14 cellular contexts compared by ENCODE assay signal in the genomic region with DNA sequence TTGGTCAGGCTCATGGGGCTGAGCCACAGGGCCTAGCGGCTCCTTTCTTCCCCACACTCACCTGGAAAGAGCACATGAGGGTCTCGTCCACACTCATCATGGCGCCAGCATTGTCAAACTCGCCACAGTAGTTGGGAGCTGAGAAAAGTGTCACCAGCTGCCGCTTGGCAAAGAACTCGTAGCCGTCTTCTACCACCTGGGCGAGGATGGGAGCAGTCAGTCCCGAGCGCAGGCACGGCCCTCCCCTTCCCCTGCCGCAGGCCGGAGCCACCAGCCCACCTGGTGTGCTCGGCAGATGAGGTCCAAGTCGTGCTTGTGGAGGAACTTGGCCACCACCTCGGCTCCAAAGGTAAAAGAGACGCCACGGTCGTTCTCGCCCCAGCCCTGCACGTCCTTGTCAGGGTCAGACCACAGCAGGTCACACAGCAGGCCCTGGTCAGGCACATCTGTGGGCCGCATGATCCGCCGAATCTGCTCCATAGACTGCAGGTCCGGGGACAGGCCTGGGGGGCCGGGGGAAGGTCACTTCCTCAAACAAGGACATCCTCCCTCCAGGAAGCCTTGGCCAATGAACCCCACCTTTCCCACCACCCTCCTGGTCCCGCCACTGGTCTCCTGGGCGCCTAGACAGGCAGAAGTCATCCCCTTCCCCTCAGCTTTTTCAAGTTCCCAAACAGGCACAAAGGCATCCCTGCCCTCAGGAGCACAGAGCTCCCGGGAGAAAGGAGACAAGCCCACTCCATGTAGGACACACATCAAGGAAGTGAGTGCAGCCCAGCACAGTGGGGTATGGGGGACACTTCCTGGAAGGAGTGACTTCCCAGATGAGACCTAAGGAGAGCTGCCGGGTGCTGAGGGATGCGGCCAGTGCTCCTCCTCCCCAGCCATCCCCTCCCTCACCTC. TPM values are rescaled to one million over a fixed set of nuclear protein-coding genes. Genes with fewer than 3 reads are reported as not detected.
DNase-seq lines count a peak whose midpoint lies in the region; ATAC-seq and TF ChIP-seq lines count a peak whose summit lies in the region.
"Had no signal": no experiment of that assay in that cellular context is flagged by ENCODE, and none has a peak within 500 bp of the region (broad histone marks: within the 10 kb centered on the region; RNA-seq: fewer than 3 reads in every experiment).

No MANE protein-coding gene starts in this region.

- ATAC-seq in activated T-cell treated with anti-CD3 and anti-CD28 coated beads, Interleukin-2, amount 50 U/mL, for 4 hours: no peak
- ATAC-seq in T-cell (replicated peaks in 1 of 4) (no peak), GM19023 (IDR thresholded peaks at IDR 0.05; ENCODE audit: unreplicated experiment) (no peak)
- ATAC-seq: heart left ventricle had no signal

- no peaks in the 10 kb centered on the region for H3K9me3 ChIP-seq in fibroblast of lung (ENCODE audit: control insufficient read depth, insufficient read depth, low read depth, low read length)
- H3K9me3 ChIP-seq in spleen: no peaks in the 10 kb centered on the region
- H3K9me3 ChIP-seq: heart left ventricle, Peyer's patch had no signal

- H3K27me3 ChIP-seq in fibroblast of lung (ENCODE audit: control insufficient read depth, insufficient read depth, low read length) (no peaks in the 10 kb centered on the region), spleen (replicated peaks in 1 of 7) (no peaks in the 10 kb centered on the region)
- H3K27me3 ChIP-seq: heart left ventricle, Peyer's patch had no signal

- POLR2A ChIA-PET in T-cell (lab: Charles Lee): no interaction called here

- no peak overlapping the region for H2AFZ ChIP-seq in fibroblast of lung (ENCODE audit: low read length)

- no peaks in the 10 kb centered on the region for H3K9me3 Mint-ChIP-seq in activated T-cell treated with anti-CD3 and anti-CD28 coated beads, Interleukin-2, amount 50 U/mL, for 4 hours
- H3K9me3 Mint-ChIP-seq in T-cell: no peaks in the 10 kb centered on the region

- H3K36me3 ChIP-seq in fibroblast of lung (ENCODE audit: control insufficient read depth, insufficient read depth, low read length) (peaks cover 20% of the 10 kb centered on the region), spleen (peaks cover 0 to 69% (median 51%) of the 10 kb centered on the region in 6 donors)

- H3K4me2 ChIP-seq in fibroblast of lung (ENCODE audit: extremely low read depth, insufficient read depth, low read length): peak overlapping the region; percentile 8

- DNase-seq in activated T-cell treated with anti-CD3 and anti-CD28 coated beads, Interleukin-2, amount 50 U/mL, for 4 hours: no peak
- DNase-seq in activated T-cell treated with anti-CD3 and anti-CD28 coated beads for 4 hours: no peak
- no peak for DNase-seq in T-cell
- DNase-seq in fibroblast of lung (ENCODE audit: low read depth in 2 of 2): no peak
- peak; percentile 80 for DNase-seq in spleen
- DNase-seq in SIG-M5 (lab: John Stamatoyannopoulos, UW): no peak
- no peak for DNase-seq in EL
- DNase-seq: NCI-H226; stimulated activated CD4-positive, alpha-beta T cell treated with anti-CD3 and anti-CD28 coated beads, Interleukin-15, amount 100 ng/mL, for 24 hours; T-helper 9 cell had no signal

- H3K4me3 Mint-ChIP-seq in activated T-cell treated with anti-CD3 and anti-CD28 coated beads, Interleukin-2, amount 50 U/mL, for 4 hours: peak overlapping the region; percentile 16
- peak overlapping the region; percentile 31 to 97 (median 83) for H3K4me3 Mint-ChIP-seq in T-cell

- TF ChIP-seq CTCF in fibroblast of lung (conservative IDR thresholded peaks at IDR 0.05 in 1 of 2, IDR thresholded peaks at IDR 0.05 in 1 of 2; ENCODE audit: low read depth in 1 of 2, low read length in 2 of 2) (no peak), spleen (IDR thresholded peaks at IDR 0.05 in 8 of 11, conservative IDR thresholded peaks at IDR 0.05 in 3 of 11) (no peak)

- peak overlapping the region in 1 of 2 donors; percentile 48 for H3K27ac Mint-ChIP-seq in T-cell

- H3K4me1 ChIP-seq in fibroblast of lung (ENCODE audit: control insufficient read depth, extremely low read depth, insufficient read depth, low read length) (peaks cover 6% of the 10 kb centered on the region), spleen (peaks cover 42 to 90% (median 68%) of the 10 kb centered on the region in 6 donors)

- peak overlapping the region; percentile 16 for H3K9ac ChIP-seq in fibroblast of lung (ENCODE audit: insufficient read depth, low read length)

- no peak for TF ChIP-seq POLR2A in spleen (IDR thresholded peaks at IDR 0.05)

- peaks cover 5% of the 10 kb centered on the region for H3K36me3 Mint-ChIP-seq in activated T-cell treated with anti-CD3 and anti-CD28 coated beads, Interleukin-2, amount 50 U/mL, for 4 hours (ENCODE audit: insufficient read depth)
- H3K36me3 Mint-ChIP-seq in T-cell: peaks cover 12% of the 10 kb centered on the region

- CTCF ChIA-PET in T-cell (lab: Charles Lee): no interaction called here

- no peaks in the 10 kb centered on the region for H3K27me3 Mint-ChIP-seq in activated T-cell treated with anti-CD3 and anti-CD28 coated beads, Interleukin-2, amount 50 U/mL, for 4 hours (ENCODE audit: low read depth)
- no peaks in the 10 kb centered on the region for H3K27me3 Mint-ChIP-seq in T-cell

- WGBS in spleen, 5 donors: 69 to 90% (median 85%) methylated on average over 6 to 31 of the region's 31 CpGs

- no peak overlapping the region for H3K27ac ChIP-seq in fibroblast of lung (ENCODE audit: insufficient read depth, low read length)
- H3K27ac ChIP-seq in spleen: peak overlapping the region in 3 of 8 donors; percentile 96 to 99 (median 98)

- peaks cover 24% of the 10 kb centered on the region for H3K79me2 ChIP-seq in fibroblast of lung (ENCODE audit: control insufficient read depth, insufficient read depth, low read length)

- no peaks in the 10 kb centered on the region for H4K20me1 ChIP-seq in fibroblast of lung (ENCODE audit: control insufficient read depth, extremely low read depth, insufficient read depth, low read length)

- H3K4me3 ChIP-seq in fibroblast of lung (replicated peaks in 1 of 4; ENCODE audit: control extremely low read depth in 1 of 4, insufficient read depth in 1 of 4, low read depth in 3 of 4, low read length in 4 of 4) (peak overlapping the region in 1 of 4 experiments; percentile 17), spleen (peak overlapping the region in 1 of 8 donors; percentile 88)

- intact Hi-C loops in spleen (cut with DNase I; ENCODE audit: low total_unique reads): loop anchor here (5.0 kb wide), 1 partner anchor 108 kb away; a partner anchor contains a TSS

- H3K4me1 Mint-ChIP-seq in activated T-cell treated with anti-CD3 and anti-CD28 coated beads, Interleukin-2, amount 50 U/mL, for 4 hours (ENCODE audit: low read depth): peaks cover 52% of the 10 kb centered on the region
- peaks cover 51 to 60% (median 52%) of the 10 kb centered on the region in 3 donors for H3K4me1 Mint-ChIP-seq in T-cell

RNA-seq across cellular contexts. Expression of a gene that starts 2.7 kb away (rescaled TPM):
- 100 to 1,000 TPM; 262 to 265 (median 264) TPM for total RNA-seq in activated T-cell treated with anti-CD3 and anti-CD28 coated beads, Interleukin-2, amount 50 U/mL, for 4 hours
- total RNA-seq in T-cell: 100 to 1,000 TPM; 118 to 198 (median 186) TPM
- total RNA-seq in fibroblast of lung: 90.7 and 104 TPM in 2 replicates
- polyA plus RNA-seq in fibroblast of lung: 135 and 218 TPM in 2 replicates
- polyA plus RNA-seq in fibroblast of lung (2012): 147 and 213 TPM in 2 replicates
- polyA minus RNA-seq in fibroblast of lung (ENCODE audit: low replicate concordance): 287 and 410 TPM in 2 replicates
- 100 to 1,000 TPM; 147 to 192 (median 157) TPM for total RNA-seq in spleen
- polyA plus RNA-seq in spleen: 100 to 1,000 TPM; 152 to 207 (median 170) TPM

RNA-seq across cellular contexts. Expression of a gene that starts 5.0 kb away (rescaled TPM):
- 10 to 100 TPM; 63.5 to 90.1 (median 68.5) TPM for total RNA-seq in activated T-cell treated with anti-CD3 and anti-CD28 coated beads, Interleukin-2, amount 50 U/mL, for 4 hours
- 100 to 1,000 TPM; 288 to 449 (median 436) TPM for total RNA-seq in T-cell
- not detected in 2 replicates for total RNA-seq in fibroblast of lung
- polyA plus RNA-seq in fibroblast of lung: 0.05 TPM in 1 of 2 replicates, not detected in the other
- 0.10 TPM in 1 of 2 replicates, not detected in the other for polyA plus RNA-seq in fibroblast of lung (2012)
- polyA minus RNA-seq in fibroblast of lung (ENCODE audit: low replicate concordance): not detected in 2 replicates
- 100 to 1,000 TPM in 4 of 7 donors, 10 to 100 TPM in 3; 66.3 to 132 (median 101) TPM for total RNA-seq in spleen
- 100 to 1,000 TPM; 174 to 270 (median 196) TPM for polyA plus RNA-seq in spleen
- total RNA-seq: Daoy had no signal

RNA-seq across cellular contexts. Expression of a gene that starts 7.1 kb away (rescaled TPM):
- total RNA-seq in activated T-cell treated with anti-CD3 and anti-CD28 coated beads, Interleukin-2, amount 50 U/mL, for 4 hours: 10 to 100 TPM; 36.2 to 40.0 (median 36.2) TPM
- total RNA-seq in T-cell (10 to 100 TPM; 34.9 to 63.8 (median 56.2) TPM), fibroblast of lung (3.8 and 6.4 TPM in 2 replicates), spleen (10 to 100 TPM; 21.6 to 37.5 (median 29.7) TPM)
- polyA plus RNA-seq in fibroblast of lung (3.5 and 5.9 TPM in 2 replicates), spleen (10 to 100 TPM; 18.2 to 44.8 (median 37.1) TPM)
- 5.5 and 9.3 TPM in 2 replicates for polyA plus RNA-seq in fibroblast of lung (2012)
- polyA minus RNA-seq in fibroblast of lung (ENCODE audit: low replicate concordance): 5.2 and 6.4 TPM in 2 replicates

RNA-seq across cellular contexts. Expression of a gene that starts 16.6 kb away (rescaled TPM):
- 1 to 10 TPM; 1.4 to 2.2 (median 1.5) TPM for total RNA-seq in activated T-cell treated with anti-CD3 and anti-CD28 coated beads, Interleukin-2, amount 50 U/mL, for 4 hours
- 10 to 100 TPM in 2 of 5 donors, 1 to 10 TPM in 3; 5.5 to 19.1 (median 9.8) TPM for total RNA-seq in T-cell
- under 0.01 and 0.17 TPM in 2 replicates for total RNA-seq in fibroblast of lung
- 0.02 and 0.05 TPM in 2 replicates for polyA plus RNA-seq in fibroblast of lung
- 0.06 and 0.10 TPM in 2 replicates for polyA plus RNA-seq in fibroblast of lung (2012)
- polyA minus RNA-seq in fibroblast of lung (ENCODE audit: low replicate concordance): not detected in 2 replicates
- total RNA-seq in spleen: 1 to 10 TPM; 1.9 to 4.4 (median 2.1) TPM
- 1 to 10 TPM; 1.0 to 2.0 (median 1.8) TPM for polyA plus RNA-seq in spleen

RNA-seq across cellular contexts. Expression of a gene that starts 25.5 kb away (rescaled TPM):
- total RNA-seq in activated T-cell treated with anti-CD3 and anti-CD28 coated beads, Interleukin-2, amount 50 U/mL, for 4 hours: 1 to 10 TPM in 2 of 3 donors, under 1 TPM in 1; 0.56 to 1.5 (median 1.4) TPM
- total RNA-seq in T-cell: 1 to 10 TPM; 2.2 to 8.5 (median 4.1) TPM
- 2.3 and 3.6 TPM in 2 replicates for total RNA-seq in fibroblast of lung
- polyA plus RNA-seq in fibroblast of lung: 6.0 and 6.5 TPM in 2 replicates
- 5.9 and 6.7 TPM in 2 replicates for polyA plus RNA-seq in fibroblast of lung (2012)
- 10.7 and 14.4 TPM in 2 replicates for polyA minus RNA-seq in fibroblast of lung (ENCODE audit: low replicate concordance)
- total RNA-seq in spleen: 10 to 100 TPM in 2 of 7 donors, 1 to 10 TPM in 5; 4.3 to 13.7 (median 6.7) TPM
- 1 to 10 TPM; 6.0 to 9.3 (median 9.0) TPM for polyA plus RNA-seq in spleen

Comparison
In these comparisons a context has a peak if more than half of its experiments do, and no peak if none do; other contexts are left out.
1. RNA of a gene that starts 5.0 kb away (total RNA-seq): 288 to 449 TPM in T-cell, 66.3 to 132 TPM in spleen and 63.5 to 90.1 TPM in activated T-cell treated with anti-CD3 and anti-CD28 coated beads, Interleukin-2, amount 50 U/mL, for 4 hours; not detected in fibroblast of lung; every median in the first group is over 10 times any median in the second.